ENCODE assay signal across 12 cellular contexts in genomic region chr9:133118568-133118967, GRCh38. TPM values are rescaled to one million over a fixed set of nuclear protein-coding genes. Genes with fewer than 3 reads are reported as not detected.
A peak's percentile ranks its signal among the peaks of the same experiment; 100 is the strongest.
DNase-seq lines count a peak whose midpoint lies in the region; ATAC-seq and TF ChIP-seq lines count a peak whose summit lies in the region.
"Had no signal": no experiment of that assay in that cellular context is flagged by ENCODE, and none has a peak within 500 bp of the region (broad histone marks: within the 10 kb centered on the region; RNA-seq: fewer than 3 reads in every experiment).

No MANE protein-coding gene starts in this region.

- no peak for ATAC-seq in GM21717 (IDR thresholded peaks at IDR 0.05; ENCODE audit: unreplicated experiment)
- no peak for ATAC-seq in HG03520 (IDR thresholded peaks at IDR 0.05; ENCODE audit: unreplicated experiment)
- ATAC-seq: left colon had no signal

- H3K4me1 ChIP-seq in colonic mucosa (peaks cover 38% of the 10 kb centered on the region), mucosa of rectum (ENCODE audit: control insufficient read depth in 2 of 2, insufficient read depth in 2 of 2, low read length in 2 of 2) (peaks cover 71 to 73% of the 10 kb centered on the region in 2 donors), thyroid gland (peaks cover 69 to 87% of the 10 kb centered on the region in 2 donors)

- TF ChIP-seq POLR2A in thyroid gland (IDR thresholded peaks at IDR 0.05): no peak

- TF ChIP-seq CTCF in colonic mucosa (IDR thresholded peaks at IDR 0.05) (no peak), thyroid gland (IDR thresholded peaks at IDR 0.05) (no peak)

- no peaks in the 10 kb centered on the region for H3K9me3 Mint-ChIP-seq in activated T-cell treated with anti-CD3 and anti-CD28 coated beads, Interleukin-2, amount 50 U/mL, for 24 hours

- H3K4me3 Mint-ChIP-seq in activated T-cell treated with anti-CD3 and anti-CD28 coated beads, Interleukin-2, amount 50 U/mL, for 24 hours: peak overlapping the region; percentile 50

- H3K27me3 Mint-ChIP-seq in activated T-cell treated with anti-CD3 and anti-CD28 coated beads, Interleukin-2, amount 50 U/mL, for 24 hours: no peaks in the 10 kb centered on the region

- H3K27ac Mint-ChIP-seq in activated T-cell treated with anti-CD3 and anti-CD28 coated beads, Interleukin-2, amount 50 U/mL, for 24 hours: no peak overlapping the region

- H3K4me1 Mint-ChIP-seq in activated T-cell treated with anti-CD3 and anti-CD28 coated beads, Interleukin-2, amount 50 U/mL, for 24 hours (ENCODE audit: low read depth): peaks cover 78% of the 10 kb centered on the region

- 69 to 84% methylated on average over 3 of the region's 3 CpGs for WGBS in thyroid gland, 2 donors

- no peaks in the 10 kb centered on the region for H3K36me3 ChIP-seq in colonic mucosa
- no peaks in the 10 kb centered on the region for H3K36me3 ChIP-seq in mucosa of rectum (ENCODE audit: control insufficient read depth in 2 of 2, insufficient read depth in 2 of 2, low read length in 2 of 2)
- H3K36me3 ChIP-seq in thyroid gland: no peaks in the 10 kb centered on the region

- no peak for DNase-seq in activated T-cell treated with anti-CD3 and anti-CD28 coated beads, Interleukin-2, amount 50 U/mL, for 24 hours
- no peak for DNase-seq in activated T-cell treated with anti-CD3 and anti-CD28 coated beads for 4 hours
- DNase-seq in colonic mucosa: no peak
- DNase-seq in thyroid gland: no peak
- no peak for DNase-seq in NCI-H2227 (lab: John Stamatoyannopoulos, UW; ENCODE audit: unreplicated experiment)
- DNase-seq: KG1, NCI-H526 treated with DMSO at 0.1 percent for 48 hours had no signal

- H3K4me3 ChIP-seq in colonic mucosa: no peak overlapping the region
- peak overlapping the region; percentile 68 to 77 for H3K4me3 ChIP-seq in mucosa of rectum (ENCODE audit: low read length in 2 of 2)
- H3K4me3 ChIP-seq in thyroid gland (replicated peaks in 1 of 3): no peak overlapping the region

- H3K27me3 ChIP-seq in colonic mucosa: no peaks in the 10 kb centered on the region
- H3K27me3 ChIP-seq in mucosa of rectum (ENCODE audit: control insufficient read depth in 2 of 2, insufficient read depth in 2 of 2, low read length in 2 of 2): no peaks in the 10 kb centered on the region
- H3K27me3 ChIP-seq in thyroid gland: no peaks in the 10 kb centered on the region

- peak overlapping the region; percentile 22 for H3K27ac ChIP-seq in colonic mucosa
- H3K27ac ChIP-seq in mucosa of rectum (ENCODE audit: low read depth in 2 of 2, low read length in 2 of 2): peak overlapping the region in 1 of 2 donors; percentile 67
- H3K27ac ChIP-seq in thyroid gland: peak overlapping the region in 2 of 3 donors; percentile 86 to 92
- H3K27ac ChIP-seq: epithelial cell of prostate had no signal

- H3K36me3 Mint-ChIP-seq in activated T-cell treated with anti-CD3 and anti-CD28 coated beads, Interleukin-2, amount 50 U/mL, for 24 hours (ENCODE audit: low read depth): peaks cover 9% of the 10 kb centered on the region

- peak overlapping the region; percentile 52 to 53 for H3K9ac ChIP-seq in colonic mucosa (ENCODE audit: low read depth in 2 of 2, low read length in 2 of 2)
- H3K9ac ChIP-seq in mucosa of rectum (ENCODE audit: low read depth in 1 of 2, low read length in 2 of 2): no peak overlapping the region

- intact Hi-C loops in colonic mucosa (cut with DNase I): no loop called here
- intact Hi-C loops in thyroid gland (cut with DNase I): no loop called here

- no peaks in the 10 kb centered on the region for H3K9me3 ChIP-seq in colonic mucosa
- H3K9me3 ChIP-seq in mucosa of rectum (ENCODE audit: control insufficient read depth in 2 of 2, low read length in 2 of 2): no peaks in the 10 kb centered on the region
- H3K9me3 ChIP-seq in thyroid gland: no peaks in the 10 kb centered on the region

RNA-seq across cellular contexts. Expression of gene RALGDS, which starts 2.5 kb away (rescaled TPM):
- total RNA-seq in colonic mucosa: 10 to 100 TPM; 24.2 to 39.7 TPM
- 10 to 100 TPM; 32.2 to 55.3 (median 43.5) TPM for total RNA-seq in thyroid gland

RNA-seq across cellular contexts. Expression of gene GBGT1, which starts 45.1 kb away (rescaled TPM):
- total RNA-seq in colonic mucosa (1 to 10 TPM; 4.6 to 4.8 TPM), thyroid gland (10 to 100 TPM; 21.4 to 45.0 (median 25.1) TPM)

RNA-seq across cellular contexts. Expression of gene CEL, which starts 56.8 kb away (rescaled TPM):
- 10 to 100 TPM in 1 of 2 donors, under 1 TPM in 1; 0.61 to 16.6 TPM for total RNA-seq in colonic mucosa
- total RNA-seq in thyroid gland: under 1 TPM in 3 of 4 donors, not detected in 1; 0.27 to 0.46 (median 0.33) TPM

Comparison
In these comparisons a context has a peak if more than half of its experiments do, and no peak if none do; other contexts are left out.
1. H3K4me3 ChIP-seq: peak in mucosa of rectum (2 of 2); none in colonic mucosa (single experiment) and thyroid gland (0 of 3).
2. H3K9ac ChIP-seq: peak in colonic mucosa (2 of 2); none in mucosa of rectum (0 of 2).